16 cellular contexts compared by ENCODE assay signal in genomic region chr11:70326843-70327242, GRCh38. TPM values are rescaled to one million over a fixed set of nuclear protein-coding genes. Genes with fewer than 3 reads are reported as not detected.
DNase-seq lines count a peak whose midpoint lies in the region; ATAC-seq and TF ChIP-seq lines count a peak whose summit lies in the region.
"Had no signal": no experiment of that assay in that cellular context is flagged by ENCODE, and none has a peak within 500 bp of the region (broad histone marks: within the 10 kb centered on the region; RNA-seq: fewer than 3 reads in every experiment).

No MANE protein-coding gene starts in this region.

- TF ChIP-seq EP300 in suprapubic skin (IDR thresholded peaks at IDR 0.05), result no peak

- H3K4me3 Mint-ChIP-seq in endothelial cell (ENCODE audit: unreplicated experiment), result peak overlapping the region; percentile 6
- H3K4me3 Mint-ChIP-seq in effector memory CD8-positive, alpha-beta T cell, result no peak overlapping the region
- H3K4me3 Mint-ChIP-seq in osteocyte (ENCODE audit: unreplicated experiment), result no peak overlapping the region
- H3K4me3 Mint-ChIP-seq: T-cell had no signal

- H3K36me3 ChIP-seq in SK-N-MC (ENCODE audit: insufficient read depth, low read length) (peaks cover 57% of the 10 kb centered on the region), muscle layer of duodenum (ENCODE audit: control insufficient read depth in 1 of 2, insufficient read depth in 2 of 2, low read length in 2 of 2) (peaks cover 15 to 38% of the 10 kb centered on the region in 2 donors), suprapubic skin (peaks cover 56% of the 10 kb centered on the region)

- H3K4me1 Mint-ChIP-seq in endothelial cell (ENCODE audit: unreplicated experiment), result no peaks in the 10 kb centered on the region
- peaks cover 5 to 9% of the 10 kb centered on the region in 2 donors for H3K4me1 Mint-ChIP-seq in effector memory CD8-positive, alpha-beta T cell (ENCODE audit: low read depth in 2 of 2)
- H3K4me1 Mint-ChIP-seq in osteocyte (ENCODE audit: unreplicated experiment), result peaks cover 28% of the 10 kb centered on the region

- peaks cover 32% of the 10 kb centered on the region for H3K36me3 Mint-ChIP-seq in endothelial cell (ENCODE audit: low read depth, unreplicated experiment)
- H3K36me3 Mint-ChIP-seq in effector memory CD8-positive, alpha-beta T cell (ENCODE audit: insufficient read depth), result peaks cover 75% of the 10 kb centered on the region
- peaks cover 43% of the 10 kb centered on the region for H3K36me3 Mint-ChIP-seq in osteocyte (ENCODE audit: unreplicated experiment)

- DNase-seq in SK-N-MC (ENCODE audit: low read depth, low spot score) (no peak), endothelial cell (ENCODE audit: low spot score) (no peak), suprapubic skin (ENCODE audit: low spot score in 2 of 2) (no peak), osteocyte (ENCODE audit: extremely low spot score, unreplicated experiment) (no peak)
- DNase-seq in effector memory CD8-positive, alpha-beta T cell, result no peak
- DNase-seq: activated CD4-positive, alpha-beta T cell treated with anti-CD3 and anti-CD28 coated beads for 1 hour; activated naive CD4-positive, alpha-beta T cell; GOT3; MG63; NCI-H187; NCI-H69; T-cell had no signal

- no peaks in the 10 kb centered on the region for H3K9me3 Mint-ChIP-seq in endothelial cell (ENCODE audit: unreplicated experiment)
- H3K9me3 Mint-ChIP-seq in effector memory CD8-positive, alpha-beta T cell, result no peaks in the 10 kb centered on the region
- no peaks in the 10 kb centered on the region for H3K9me3 Mint-ChIP-seq in osteocyte (ENCODE audit: unreplicated experiment)
- H3K9me3 Mint-ChIP-seq: T-cell had no signal

- H3K4me3 ChIP-seq in SK-N-MC (peak overlapping the region; percentile 49), muscle layer of duodenum (ENCODE audit: low read depth in 1 of 2, low read length in 2 of 2) (no peak overlapping the region), suprapubic skin (no peak overlapping the region)
- H3K4me3 ChIP-seq: BLaER1, MG63 had no signal

- 74% methylated on average over 2 of the region's 2 CpGs for WGBS in suprapubic skin

- no peaks in the 10 kb centered on the region for H3K27me3 Mint-ChIP-seq in endothelial cell (ENCODE audit: unreplicated experiment)
- no peaks in the 10 kb centered on the region for H3K27me3 Mint-ChIP-seq in effector memory CD8-positive, alpha-beta T cell
- no peaks in the 10 kb centered on the region for H3K27me3 Mint-ChIP-seq in osteocyte (ENCODE audit: unreplicated experiment)
- H3K27me3 Mint-ChIP-seq: T-cell had no signal

- H3K27me3 ChIP-seq in muscle layer of duodenum (ENCODE audit: low read depth, low read length) (no peaks in the 10 kb centered on the region), suprapubic skin (no peaks in the 10 kb centered on the region)
- H3K27me3 ChIP-seq: BLaER1, MG63 had no signal

- no peak overlapping the region for H3K9ac ChIP-seq in SK-N-MC (ENCODE audit: insufficient read length)
- H3K9ac ChIP-seq: BLaER1 had no signal

- H3K9me3 ChIP-seq in SK-N-MC (ENCODE audit: low read depth, low read length) (no peaks in the 10 kb centered on the region), muscle layer of duodenum (ENCODE audit: control insufficient read depth in 1 of 2, low read length in 2 of 2) (no peaks in the 10 kb centered on the region), suprapubic skin (no peaks in the 10 kb centered on the region)
- H3K9me3 ChIP-seq: BLaER1, MG63 had no signal

- ATAC-seq in GM21526 (IDR thresholded peaks at IDR 0.05; ENCODE audit: low FRiP score, unreplicated experiment) (no peak), HG02840 (IDR thresholded peaks at IDR 0.05; ENCODE audit: low FRiP score, unreplicated experiment) (no peak)
- ATAC-seq in effector memory CD8-positive, alpha-beta T cell (replicated peaks), result no peak
- ATAC-seq: T-cell had no signal

- H3K4me1 ChIP-seq in muscle layer of duodenum (ENCODE audit: control insufficient read depth in 1 of 2, insufficient read depth in 2 of 2, low read length in 2 of 2) (peaks cover 0 to 12% of the 10 kb centered on the region in 2 donors), suprapubic skin (peaks cover 12% of the 10 kb centered on the region)
- H3K4me1 ChIP-seq: BLaER1 had no signal

- H3K27ac ChIP-seq in SK-N-MC, result peak overlapping the region; percentile 84
- peak overlapping the region; percentile 39 for H3K27ac ChIP-seq in muscle layer of duodenum (ENCODE audit: low read length)
- H3K27ac ChIP-seq in suprapubic skin, result peak overlapping the region; percentile 46
- H3K27ac ChIP-seq: BLaER1 had no signal

- TF ChIP-seq CTCF in endothelial cell (IDR thresholded peaks at IDR 0.05; ENCODE audit: unreplicated experiment) (no peak), suprapubic skin (IDR thresholded peaks at IDR 0.05) (no peak), osteocyte (IDR thresholded peaks at IDR 0.05) (no peak)

- H3K27ac Mint-ChIP-seq in endothelial cell (ENCODE audit: unreplicated experiment), result no peak overlapping the region
- no peak overlapping the region for H3K27ac Mint-ChIP-seq in effector memory CD8-positive, alpha-beta T cell
- H3K27ac Mint-ChIP-seq in osteocyte (ENCODE audit: unreplicated experiment), result no peak overlapping the region
- H3K27ac Mint-ChIP-seq: T-cell had no signal

- TF ChIP-seq POLR2A in suprapubic skin (IDR thresholded peaks at IDR 0.05), result no peak

RNA-seq across cellular contexts. Expression of gene PPFIA1, which starts 56.4 kb away (rescaled TPM):
- 52.3 TPM for total RNA-seq in endothelial cell (ENCODE audit: unreplicated experiment)
- total RNA-seq in suprapubic skin, result 100 to 1,000 TPM in 1 of 4 donors, 10 to 100 TPM in 3; 34.9 to 141 (median 69.7) TPM
- total RNA-seq in osteocyte, result 63.1 and 70.4 TPM in 2 replicates
